31 cellular contexts compared by ENCODE assay signal in the genomic region with DNA sequence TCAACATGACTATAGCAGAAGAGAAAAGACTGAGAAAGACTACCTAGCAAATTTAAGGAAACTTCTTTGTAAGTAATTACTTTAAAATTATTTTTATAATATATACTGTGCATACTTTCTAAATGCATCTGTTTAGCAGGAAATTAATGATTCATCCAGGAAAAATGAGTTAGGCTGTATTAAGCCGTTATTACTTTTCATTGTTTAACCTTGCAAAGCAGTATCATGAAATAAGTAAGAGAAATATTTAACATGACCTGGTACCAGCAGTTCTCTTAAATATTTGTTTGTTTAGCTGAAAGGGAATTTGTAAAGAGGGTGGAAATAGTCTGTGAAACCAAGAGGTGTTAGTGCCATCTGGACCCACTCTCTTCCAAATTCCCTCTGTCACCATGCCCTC.
DNase-seq lines count a peak whose midpoint lies in the region; ATAC-seq and TF ChIP-seq lines count a peak whose summit lies in the region.
"Had no signal": no experiment of that assay in that cellular context is flagged by ENCODE, and none has a peak within 500 bp of the region (broad histone marks: within the 10 kb centered on the region; RNA-seq: fewer than 3 reads in every experiment).

No MANE protein-coding gene starts in this region.

- H3K4me3 Mint-ChIP-seq in MCF 10A (ENCODE audit: unreplicated experiment) (no peak overlapping the region), T-helper 17 cell (no peak overlapping the region)
- H3K4me3 Mint-ChIP-seq: activated T-helper 17 cell treated with anti-CD3 and anti-CD28 coated beads, Interleukin-2, amount 50 U/mL, for 72 hours; CD4-positive, alpha-beta memory T cell; memory B cell; neural crest cell had no signal

- H2BK5ac ChIP-seq in trophoblast cell (ENCODE audit: low read depth, low read length, poor library complexity), result no peak overlapping the region

- H3K27ac Mint-ChIP-seq in MCF 10A (ENCODE audit: low read depth, unreplicated experiment) (peak overlapping the region; percentile 62), T-helper 17 cell (peak overlapping the region; percentile 24)
- H3K27ac Mint-ChIP-seq: activated T-helper 17 cell treated with anti-CD3 and anti-CD28 coated beads, Interleukin-2, amount 50 U/mL, for 72 hours; memory B cell had no signal

- POLR2A ChIA-PET in MCF 10A (lab: Yijun Ruan, JAX), result interaction anchor here (0.7 kb wide), 1 partner anchor 17 kb away, joined by 3 read pairs; no protein-coding TSS in a partner anchor

- no peak overlapping the region for H3K4me2 ChIP-seq in trophoblast cell (ENCODE audit: low read length)
- H3K4me2 ChIP-seq: KMS-11 had no signal

- H3K4me3 ChIP-seq in breast epithelium (no peak overlapping the region), trophoblast cell (ENCODE audit: low read depth, low read length) (no peak overlapping the region)
- H3K4me3 ChIP-seq: esophagus muscularis mucosa, skin epidermis, testis, uterus had no signal

- H3K79me2 ChIP-seq in trophoblast cell (ENCODE audit: control insufficient read depth, insufficient read depth, low read length, poor library complexity), result no peaks in the 10 kb centered on the region
- H3K79me2 ChIP-seq: parathyroid adenoma had no signal

- no peak overlapping the region for H4K12ac ChIP-seq in trophoblast cell (ENCODE audit: low read depth, low read length)

- H3K36me3 Mint-ChIP-seq in MCF 10A (ENCODE audit: insufficient read depth, unreplicated experiment) (peaks cover 9% of the 10 kb centered on the region), T-helper 17 cell (ENCODE audit: low read depth) (peaks cover 4% of the 10 kb centered on the region)

- no peak overlapping the region for H3K27ac ChIP-seq in breast epithelium
- peak overlapping the region; percentile 18 for H3K27ac ChIP-seq in epithelial cell of prostate
- H3K27ac ChIP-seq in trophoblast cell (ENCODE audit: low read depth, low read length), result no peak overlapping the region
- H3K27ac ChIP-seq: esophagus muscularis mucosa, KMS-11, parathyroid adenoma, skin epidermis, testis, uterus had no signal

- H3K27me3 ChIP-seq in breast epithelium, result no peaks in the 10 kb centered on the region
- H3K27me3 ChIP-seq in trophoblast cell (ENCODE audit: insufficient read depth, low read length), result no peaks in the 10 kb centered on the region
- H3K27me3 ChIP-seq: esophagus muscularis mucosa, testis, uterus had no signal

- H3K14ac ChIP-seq in trophoblast cell (ENCODE audit: low read length), result no peak overlapping the region

- WGBS in trophoblast cell (ENCODE audit: extremely low coverage, insufficient coverage, insufficient read length), result no CpG with 5 or more reads among the region's 1 CpG

- no peak overlapping the region for H2BK12ac ChIP-seq in trophoblast cell (ENCODE audit: low read length)

- H3K4me1 Mint-ChIP-seq in MCF 10A (ENCODE audit: insufficient read depth, unreplicated experiment) (peaks cover 30% of the 10 kb centered on the region), T-helper 17 cell (peaks cover 21% of the 10 kb centered on the region)
- H3K4me1 Mint-ChIP-seq: memory B cell had no signal

- TF ChIP-seq POLR2A in breast epithelium (IDR thresholded peaks at IDR 0.05), result no peak

- DNase-seq in MCF 10A (ENCODE audit: unreplicated experiment) (no peak), breast epithelium (ENCODE audit: low spot score in 2 of 2) (no peak), T-helper 17 cell (no peak), epithelial cell of prostate (ENCODE audit: low read depth, low spot score) (no peak), trophoblast cell (peak; percentile 9 to 71), Kasumi-1 (lab: John Stamatoyannopoulos, UW) (no peak), hippocampal formation (lab: John Stamatoyannopoulos, UW) (no peak), NCI-H774 (lab: John Stamatoyannopoulos, UW) (no peak)
- DNase-seq: 8988T; activated CD4-positive, alpha-beta T cell treated with anti-CD3 and anti-CD28 coated beads for 4 hours; activated naive CD4-positive, alpha-beta T cell treated with anti-CD3 and anti-CD28 coated beads, Interleukin-2, amount 50 U/mL, for 16 hours; AML-193; CD4-positive, alpha-beta memory T cell; cortex of kidney; left colon; NCI-H1436; NCI-H748 treated with DMSO at 0.1 percent for 48 hours; retina; SIG-M5; stimulated activated naive CD8-positive, alpha-beta T cell treated with anti-CD3 and anti-CD28 coated beads, Interleukin-15, Interleukin-2, amounts not matched to agents 100 U/mL and 50 U/mL, for 24 hours; SW 1271; T-helper 9 cell; testis; uterus had no signal

- no peak overlapping the region for H2AFZ ChIP-seq in trophoblast cell (ENCODE audit: insufficient read depth, low read length, poor library complexity)
- H2AFZ ChIP-seq: parathyroid adenoma had no signal

- H2AK5ac ChIP-seq in trophoblast cell (ENCODE audit: low read length), result no peak overlapping the region

- H4K91ac ChIP-seq in trophoblast cell (ENCODE audit: low read depth, low read length), result no peak overlapping the region

- BruUV-seq in MCF 10A (replicated peaks; lab: Mats Ljungman, UMichigan), result no TSS peak

- no peaks in the 10 kb centered on the region for H3K36me3 ChIP-seq in breast epithelium
- no peaks in the 10 kb centered on the region for H3K36me3 ChIP-seq in trophoblast cell (ENCODE audit: control insufficient read depth in 1 of 2, insufficient read depth in 2 of 2, low read length in 2 of 2)
- H3K36me3 ChIP-seq: uterus had no signal

- H3K4ac ChIP-seq in trophoblast cell (ENCODE audit: low read depth, low read length), result no peak overlapping the region

- no peak overlapping the region for H3K9ac ChIP-seq in trophoblast cell (ENCODE audit: low read length)
- H3K9ac ChIP-seq: KMS-11, parathyroid adenoma had no signal

- H2BK120ac ChIP-seq in trophoblast cell (ENCODE audit: insufficient read depth, low read length, poor library complexity), result no peak overlapping the region

- intact Hi-C loops in MCF 10A (cut with micrococcal nuclease) (no loop called here), breast epithelium (cut with DNase I; ENCODE audit: low total_unique reads) (no loop called here)

- no peak overlapping the region for H4K8ac ChIP-seq in trophoblast cell (ENCODE audit: low read depth, low read length)

- no peak overlapping the region for H3K23ac ChIP-seq in trophoblast cell (ENCODE audit: low read length)

- H3K79me1 ChIP-seq in trophoblast cell (ENCODE audit: low read length), result no peaks in the 10 kb centered on the region

- no peak for TF ChIP-seq CTCF in MCF 10A (IDR thresholded peaks at IDR 0.05; ENCODE audit: unreplicated experiment)
- no peak for TF ChIP-seq CTCF in breast epithelium (IDR thresholded peaks at IDR 0.05)

- H3K18ac ChIP-seq in trophoblast cell (ENCODE audit: low read length), result no peak overlapping the region

- peaks cover 10% of the 10 kb centered on the region for H3K9me3 Mint-ChIP-seq in MCF 10A (ENCODE audit: unreplicated experiment)
- H3K9me3 Mint-ChIP-seq: activated T-helper 17 cell treated with anti-CD3 and anti-CD28 coated beads, Interleukin-2, amount 50 U/mL, for 72 hours had no signal

- H3K27me3 Mint-ChIP-seq in MCF 10A (ENCODE audit: insufficient read depth, unreplicated experiment), result no peaks in the 10 kb centered on the region
- no peaks in the 10 kb centered on the region for H3K27me3 Mint-ChIP-seq in T-helper 17 cell
- H3K27me3 Mint-ChIP-seq: activated T-helper 17 cell treated with anti-CD3 and anti-CD28 coated beads, Interleukin-2, amount 50 U/mL, for 72 hours; CD4-positive, alpha-beta memory T cell had no signal

- H3K9me3 ChIP-seq in breast epithelium (no peaks in the 10 kb centered on the region), T-helper 17 cell (ENCODE audit: control insufficient read depth, low read length, poor library complexity, severe bottlenecking) (no peaks in the 10 kb centered on the region), trophoblast cell (ENCODE audit: insufficient read depth, low read depth, low read length) (no peaks in the 10 kb centered on the region)
- H3K9me3 ChIP-seq: esophagus muscularis mucosa, testis, uterus had no signal

- H3K4me1 ChIP-seq in breast epithelium (no peaks in the 10 kb centered on the region), trophoblast cell (ENCODE audit: control insufficient read depth in 1 of 2, insufficient read depth in 2 of 2, low read length in 2 of 2) (peaks cover 0 to 3% of the 10 kb centered on the region in 2 experiments)
- H3K4me1 ChIP-seq: parathyroid adenoma, uterus had no signal

- no peak for ATAC-seq in T-helper 17 cell
- ATAC-seq: activated T-helper 17 cell treated with anti-CD3 and anti-CD28 coated beads, Interleukin-2, amount 50 U/mL, for 72 hours; left colon; stimulated activated naive CD8-positive, alpha-beta T cell treated with anti-CD3 and anti-CD28 coated beads, Interleukin-15, Interleukin-2, amounts not matched to agents 100 U/mL and 50 U/mL, for 24 hours had no signal

- CTCF ChIA-PET in MCF 10A (lab: Yijun Ruan, JAX), result interaction anchor here (0.6 to 1.4 kb wide), 2 partner anchors 9 to 34 kb away, joined by 3 to 5 read pairs; no protein-coding TSS in a partner anchor

Comparison
In these comparisons a context has a peak if more than half of its experiments do, and no peak if none do; other contexts are left out.
1. DNase-seq: peak in trophoblast cell (2 of 2); none in MCF 10A (single experiment), breast epithelium (0 of 2), T-helper 17 cell (0 of 3), epithelial cell of prostate (single experiment), Kasumi-1 (0 of 2), hippocampal formation (0 of 2) and NCI-H774 (single experiment).